In the genomic region with DNA sequence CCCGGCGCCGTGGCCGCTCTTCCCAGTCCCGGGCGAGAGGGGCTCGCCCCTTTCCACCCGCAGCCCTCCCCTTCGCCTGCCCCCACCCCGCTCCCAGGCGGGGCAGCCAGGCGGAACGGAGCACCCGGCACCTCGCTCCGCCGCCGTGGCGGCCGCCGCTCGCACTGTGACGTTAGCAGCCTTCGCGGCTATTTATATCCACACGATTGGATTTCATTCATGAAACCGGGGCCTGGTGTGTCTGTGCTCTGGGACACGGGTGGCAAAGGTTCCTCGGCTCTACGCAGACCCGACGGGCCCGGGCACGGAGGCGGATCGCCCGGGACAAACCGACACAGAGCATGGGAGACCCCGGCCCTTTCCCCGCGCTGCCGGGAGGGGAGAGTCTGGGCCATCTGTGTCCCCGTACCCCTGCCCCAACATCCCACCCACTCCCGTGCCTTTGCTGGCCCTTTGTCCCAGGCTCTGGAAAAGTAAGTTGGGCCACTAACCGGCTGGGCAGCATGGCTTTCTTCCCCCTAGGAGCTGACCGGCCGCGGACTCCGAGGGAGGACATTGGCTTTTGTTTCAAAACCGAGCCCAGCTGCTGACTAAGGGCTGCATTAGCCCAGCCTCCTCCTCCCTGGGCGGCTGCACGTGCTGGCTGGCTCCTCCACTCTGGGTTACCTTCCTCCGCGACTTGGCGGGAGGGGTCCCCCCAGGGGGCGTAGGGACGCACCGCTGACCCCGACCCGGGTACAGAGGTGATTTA, we compare ENCODE assay signal across 8 cellular contexts. TPM values are rescaled to one million over a fixed set of nuclear protein-coding genes. Genes with fewer than 3 reads are reported as not detected.
DNase-seq lines count a peak whose midpoint lies in the region; ATAC-seq and TF ChIP-seq lines count a peak whose summit lies in the region.

A gene with protein sequence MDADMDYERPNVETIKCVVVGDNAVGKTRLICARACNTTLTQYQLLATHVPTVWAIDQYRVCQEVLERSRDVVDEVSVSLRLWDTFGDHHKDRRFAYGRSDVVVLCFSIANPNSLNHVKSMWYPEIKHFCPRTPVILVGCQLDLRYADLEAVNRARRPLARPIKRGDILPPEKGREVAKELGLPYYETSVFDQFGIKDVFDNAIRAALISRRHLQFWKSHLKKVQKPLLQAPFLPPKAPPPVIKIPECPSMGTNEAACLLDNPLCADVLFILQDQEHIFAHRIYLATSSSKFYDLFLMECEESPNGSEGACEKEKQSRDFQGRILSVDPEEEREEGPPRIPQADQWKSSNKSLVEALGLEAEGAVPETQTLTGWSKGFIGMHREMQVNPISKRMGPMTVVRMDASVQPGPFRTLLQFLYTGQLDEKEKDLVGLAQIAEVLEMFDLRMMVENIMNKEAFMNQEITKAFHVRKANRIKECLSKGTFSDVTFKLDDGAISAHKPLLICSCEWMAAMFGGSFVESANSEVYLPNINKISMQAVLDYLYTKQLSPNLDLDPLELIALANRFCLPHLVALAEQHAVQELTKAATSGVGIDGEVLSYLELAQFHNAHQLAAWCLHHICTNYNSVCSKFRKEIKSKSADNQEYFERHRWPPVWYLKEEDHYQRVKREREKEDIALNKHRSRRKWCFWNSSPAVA (minus strand): TSS at position 27 of the 751 bp plus-strand sequence. CDS start 32,643 bp downstream, outside the sequence.

- no peaks in the 10 kb centered on the region for H3K9me3 Mint-ChIP-seq in Calu3 (ENCODE audit: low read depth, unreplicated experiment)

- H3K27ac Mint-ChIP-seq in Calu3 (ENCODE audit: unreplicated experiment): peak within 1 kb of the TSS; percentile 90

- H3K9ac ChIP-seq in HUES48 (ENCODE audit: low read depth, low read length) (peak within 1 kb of the TSS; percentile 79), iPS-15b (ENCODE audit: low read depth, low read length) (peak within 1 kb of the TSS; percentile 77), rectal smooth muscle tissue (ENCODE audit: low read length) (peak within 1 kb of the TSS; percentile 93)

- intact Hi-C loops in Calu3 (cut with micrococcal nuclease; ENCODE audit: unreplicated experiment): loop anchor here (5.0 kb wide), 1 partner anchor 62 kb away; no protein-coding TSS in a partner anchor

- ATAC-seq in GM19463 (IDR thresholded peaks at IDR 0.05; ENCODE audit: unreplicated experiment): peak; percentile 52

- H3K27me3 ChIP-seq in HUES48 (ENCODE audit: control insufficient read depth, insufficient read depth, low read length) (peaks cover 12% of the 10 kb centered on the region), SJSA1 (replicated peaks) (no peaks in the 10 kb centered on the region), iPS-15b (ENCODE audit: control insufficient read depth, insufficient read depth, low read length) (peaks cover 21% of the 10 kb centered on the region), rectal smooth muscle tissue (ENCODE audit: control insufficient read depth, insufficient read depth, low read length) (no peaks in the 10 kb centered on the region)

- H3K4me3 ChIP-seq in HUES48 (ENCODE audit: low read depth, low read length) (peak within 1 kb of the TSS; percentile 70), SJSA1 (peak within 1 kb of the TSS; percentile 77), cardiac fibroblast (replicated peaks in 1 of 2; ENCODE audit: low read depth in 2 of 2, low read length in 2 of 2) (peak within 1 kb of the TSS; percentile 67 to 78), iPS-15b (ENCODE audit: low read depth, low read length) (peak within 1 kb of the TSS; percentile 72), rectal smooth muscle tissue (ENCODE audit: low read length) (peak within 1 kb of the TSS; percentile 81)

- H3K36me3 ChIP-seq in HUES48 (ENCODE audit: control insufficient read depth, insufficient read depth, low read length): no peaks in the 10 kb centered on the region
- H3K36me3 ChIP-seq in SJSA1: peaks cover 9% of the 10 kb centered on the region
- no peaks in the 10 kb centered on the region for H3K36me3 ChIP-seq in iPS-15b (ENCODE audit: control insufficient read depth, insufficient read depth, low read length)
- no peaks in the 10 kb centered on the region for H3K36me3 ChIP-seq in rectal smooth muscle tissue (ENCODE audit: control insufficient read depth, insufficient read depth, low read length)

- H3K4me1 ChIP-seq in HUES48 (ENCODE audit: control insufficient read depth, insufficient read depth, low read length) (peaks cover 7% of the 10 kb centered on the region), SJSA1 (replicated peaks) (peaks cover 23% of the 10 kb centered on the region), iPS-15b (ENCODE audit: control insufficient read depth, insufficient read depth, low read length) (no peaks in the 10 kb centered on the region), rectal smooth muscle tissue (ENCODE audit: control insufficient read depth, insufficient read depth, low read length) (peaks cover 12% of the 10 kb centered on the region)

- peak within 1 kb of the TSS; percentile 90 for H3K4me3 Mint-ChIP-seq in Calu3 (ENCODE audit: low read depth, unreplicated experiment)

- H3K27me3 Mint-ChIP-seq in Calu3 (ENCODE audit: unreplicated experiment): no peaks in the 10 kb centered on the region

- peak within 1 kb of the TSS; percentile 76 for H3K27ac ChIP-seq in HUES48 (ENCODE audit: low read depth, low read length)
- peak within 1 kb of the TSS; percentile 99 for H3K27ac ChIP-seq in SJSA1
- H3K27ac ChIP-seq in rectal smooth muscle tissue (ENCODE audit: low read depth, low read length): peak within 1 kb of the TSS; percentile 95

- H3K4me1 Mint-ChIP-seq in Calu3 (ENCODE audit: low read depth, unreplicated experiment): peaks cover 13% of the 10 kb centered on the region

- CTCF ChIA-PET in Calu3 (lab: Charles Lee): no interaction called here

- peaks cover 24% of the 10 kb centered on the region for H3K36me3 Mint-ChIP-seq in Calu3 (ENCODE audit: insufficient read depth, unreplicated experiment)

- TF ChIP-seq CTCF in Calu3 (IDR thresholded peaks at IDR 0.05; ENCODE audit: unreplicated experiment) (no peak), cardiac fibroblast (IDR thresholded peaks at IDR 0.05; ENCODE audit: low read depth, low read length) (no peak)

- TSS peak; percentile 82 for BruUV-seq in Calu3 (replicated peaks; lab: Mats Ljungman, UMichigan)

- H3K9me3 ChIP-seq in HUES48 (ENCODE audit: control insufficient read depth, insufficient read depth, low read length) (no peaks in the 10 kb centered on the region), SJSA1 (replicated peaks) (no peaks in the 10 kb centered on the region), iPS-15b (ENCODE audit: control insufficient read depth, insufficient read depth, low read length) (no peaks in the 10 kb centered on the region)

- peak; percentile 81 for DNase-seq in Calu3
- peak; percentile 82 to 83 for DNase-seq in SJSA1 (ENCODE audit: low read depth in 1 of 2, low spot score in 2 of 2)
- DNase-seq in cardiac fibroblast (ENCODE audit: low read depth in 2 of 2): peak; percentile 82 to 87
- no peak for DNase-seq in NAMALWA (ENCODE audit: low spot score)

RNA-seq across cellular contexts. Expression of the gene that starts here (rescaled TPM):
- total RNA-seq in Calu3 (2022): 9.8 and 10.2 TPM in 2 replicates
- 17.7 and 32.1 TPM in 2 replicates for total RNA-seq in SJSA1 (2014; rRNA removed; shearing (Covaris generic))
